35 cellular contexts compared by ENCODE assay signal in genomic region chr9:9804109-9804508, GRCh38.
"Had no signal": no experiment of that assay in that cellular context is flagged by ENCODE, and none has a peak within 500 bp of the region (broad histone marks: within the 10 kb centered on the region; RNA-seq: fewer than 3 reads in every experiment).

No MANE protein-coding gene starts in this region.

- H3K9me3 ChIP-seq: MG63 had no signal

- DNase-seq: Karpas-422, Kasumi-1, MG63, MM.1S, MV-4-11, NCI-H1048, NCI-H1092, NCI-H1092 treated with DMSO at 0.1 percent for 48 hours, NCI-H1105, NCI-H1105 treated with DMSO at 0.1 percent for 48 hours, NCI-H1417, NCI-H1417 treated with DMSO at 0.1 percent for 48 hours, NCI-H1436, NCI-H1436 treated with DMSO at 0.1 percent for 48 hours, NCI-H146, NCI-H1694, NCI-H1694 treated with DMSO at 0.1 percent for 48 hours, NCI-H187, NCI-H187 treated with DMSO at 0.1 percent for 48 hours, NCI-H1930, NCI-H2029, NCI-H2029 treated with DMSO at 0.1 percent for 48 hours, NCI-H2081, NCI-H2081 treated with DMSO at 0.1 percent for 48 hours, NCI-H2107, NCI-H2171, NCI-H2171 treated with DMSO at 0.1 percent for 48 hours, NCI-H2227 treated with DMSO at 0.1 percent for 48 hours, NCI-H226, NCI-H345, NCI-H446, NCI-H446 treated with DMSO at 0.1 percent for 48 hours, NCI-H510A, NCI-H510A treated with DMSO at 0.1 percent for 48 hours had no signal

- H3K4me3 ChIP-seq: MG63 had no signal

- H3K27me3 ChIP-seq: MG63 had no signal

- H3K27ac ChIP-seq: KMS-11 had no signal

- H3K9ac ChIP-seq: KMS-11 had no signal

- H3K4me2 ChIP-seq: KMS-11 had no signal

- H3K36me3 ChIP-seq: MG63 had no signal
